ENCODE assay signal across 10 cellular contexts in genomic region chr10:48287417-48288391, GRCh38. TPM values are rescaled to one million over a fixed set of nuclear protein-coding genes. Genes with fewer than 3 reads are reported as not detected.
A peak's percentile ranks its signal among the peaks of the same experiment; 100 is the strongest.
DNase-seq lines count a peak whose midpoint lies in the region; ATAC-seq, FAIRE-seq and TF ChIP-seq lines count a peak whose summit lies in the region.
"Had no signal": no experiment of that assay in that cellular context is flagged by ENCODE, and none has a peak within 500 bp of the region (broad histone marks: within the 10 kb centered on the region; RNA-seq: fewer than 3 reads in every experiment).

No MANE protein-coding gene starts in this region.

- peaks cover 25% of the 10 kb centered on the region for H3K4me1 ChIP-seq in HepG2 (ENCODE audit: insufficient read depth, low read length)

- H3K36me3 Mint-ChIP-seq in naive thymus-derived CD8-positive, alpha-beta T cell: peaks cover 0 to 12% (median 0%) of the 10 kb centered on the region in 3 donors

- H3K27ac Mint-ChIP-seq in naive thymus-derived CD8-positive, alpha-beta T cell: peak overlapping the region in 1 of 10 donors; percentile 64

- H3K27ac ChIP-seq in HepG2 (ENCODE audit: extremely low read length, insufficient read depth, low read length): no peak overlapping the region
- H3K27ac ChIP-seq: KMS-11 had no signal

- no peaks in the 10 kb centered on the region for H3K9me3 ChIP-seq in HepG2 (ENCODE audit: low read length)

- no peak overlapping the region for H2AFZ ChIP-seq in HepG2 (ENCODE audit: low read length)

- H3K36me3 ChIP-seq in HepG2 (replicated peaks in 1 of 2; ENCODE audit: control insufficient read depth in 1 of 2, insufficient read depth in 2 of 2, low read length in 2 of 2): no peaks in the 10 kb centered on the region

- TF ChIP-seq CTCF in HepG2 (CRISPR knock-in tag; IDR thresholded peaks at IDR 0.05): no peak

- peak; percentile 25 for DNase-seq in DMS79 treated with DMSO at 0.1 percent for 48 hours (lab: John Stamatoyannopoulos, UW)
- peak; percentile 29 for DNase-seq in RPMI8226
- no peak for DNase-seq in HepG2 (ENCODE audit: low spot score)
- DNase-seq in OCI-M2 (lab: John Stamatoyannopoulos, UW; ENCODE audit: unreplicated experiment): no peak
- DNase-seq in activated CD4-positive, alpha-beta T cell treated with anti-CD3 and anti-CD28 coated beads, Interleukin-2, amount 50 U/mL, for 1 hour: no peak
- DNase-seq in NCI-H2107 (lab: John Stamatoyannopoulos, UW): no peak
- no peak for DNase-seq in naive thymus-derived CD8-positive, alpha-beta T cell
- DNase-seq: small intestine had no signal

- H3K4me3 Mint-ChIP-seq in naive thymus-derived CD8-positive, alpha-beta T cell: no peak overlapping the region

- POLR2A ChIA-PET in HepG2 (lab: Yijun Ruan, JAX): no interaction called here
- POLR2A ChIA-PET in naive thymus-derived CD8-positive, alpha-beta T cell (lab: Charles Lee): no interaction called here

- no peak for FAIRE-seq in HepG2 (lab: Jason Lieb, UNC)
- FAIRE-seq: small intestine had no signal

- CTCF ChIA-PET in HepG2 (lab: Yijun Ruan, JAX; ENCODE audit: low intra/inter-chr PET ratio, low total read pairs): interaction anchor here (2.3 kb wide), 1 partner anchor 72 kb away, joined by 9 read pairs; no protein-coding TSS in a partner anchor

- no peaks in the 10 kb centered on the region for H3K79me2 ChIP-seq in HepG2 (ENCODE audit: insufficient read depth, low read length)

- H3K27me3 ChIP-seq in HepG2 (ENCODE audit: control insufficient read depth in 1 of 2, insufficient read depth in 2 of 2, low read length in 2 of 2): 0 out of 5 replicates have a peak, but pooled peaks cover 0 to 5% of the 10 kb centered on the region in 2 experiments

- TF ChIP-seq POLR2A in HepG2 (IDR thresholded peaks at IDR 0.05; ENCODE audit: insufficient read depth in 1 of 2, low read depth in 2 of 2, low read length in 2 of 2): no peak

- H3K4me2 ChIP-seq in HepG2 (ENCODE audit: low read depth, low read length): no peak overlapping the region
- H3K4me2 ChIP-seq: KMS-11 had no signal

- H4K20me1 ChIP-seq in HepG2 (ENCODE audit: insufficient read depth, low read length): no peaks in the 10 kb centered on the region

- intact Hi-C loops in HepG2 (cut with micrococcal nuclease; ENCODE audit: unreplicated experiment): loop anchor here (2.0 kb wide), 1 partner anchor 73 kb away; no protein-coding TSS in a partner anchor

- H3K27me3 Mint-ChIP-seq in naive thymus-derived CD8-positive, alpha-beta T cell: peaks cover 10 to 28% (median 16%) of the 10 kb centered on the region in 5 donors

- peaks cover 0 to 9% (median 6%) of the 10 kb centered on the region in 4 donors for H3K4me1 Mint-ChIP-seq in naive thymus-derived CD8-positive, alpha-beta T cell

- peaks cover 0 to 23% (median 10%) of the 10 kb centered on the region in 9 donors for H3K9me3 Mint-ChIP-seq in naive thymus-derived CD8-positive, alpha-beta T cell

- H3K4me3 ChIP-seq in HepG2 (replicated peaks in 1 of 3; ENCODE audit: insufficient read depth in 1 of 3, low read depth in 2 of 3, low read length in 3 of 3): no peak overlapping the region

- H3K9ac ChIP-seq in HepG2 (ENCODE audit: insufficient read depth, low read depth, low read length): no peak overlapping the region
- H3K9ac ChIP-seq: KMS-11 had no signal

- WGBS in HepG2 (ENCODE audit: low lambda C conversion rate): 39% methylated on average over 10 of the region's 13 CpGs

- no peak for TF ChIP-seq RAD21 in HepG2 (CRISPR knock-in tag; IDR thresholded peaks at IDR 0.05)

- TF ChIP-seq EP300 in HepG2 (IDR thresholded peaks at IDR 0.05; ENCODE audit: low read depth in 2 of 2, low read length in 2 of 2) (no peak), HepG2 (CRISPR knock-in tag; IDR thresholded peaks at IDR 0.05; ENCODE audit: borderline replicate concordance) (no peak)

- ATAC-seq in HG02571 (IDR thresholded peaks at IDR 0.05; ENCODE audit: unreplicated experiment): peak; percentile 47
- peak; percentile 30; the same call in 2 of the 3 replicates for ATAC-seq in HepG2
- ATAC-seq in naive thymus-derived CD8-positive, alpha-beta T cell: no peak

- BruUV-seq in HepG2 (replicated peaks; lab: Mats Ljungman, UMichigan): no TSS peak

- in situ Hi-C loops in HepG2 (cut with HindIII; ENCODE audit: extremely low pct_ligation_motif_present, low pct_unique_long_range_greater_than_20kb): no loop called here

TF ChIP-seq in HepG2, 621 proteins besides CTCF, POLR2A, EP300 and RAD21:
- no peak for TF ChIP-seq TBL1XR1 (IDR thresholded peaks at IDR 0.05; ENCODE audit: borderline replicate concordance, low read length, partially characterized antibody)
- TF ChIP-seq NPAS2 (CRISPR knock-in tag; IDR thresholded peaks at IDR 0.05; ENCODE audit: borderline replicate concordance): no peak
- TF ChIP-seq PITX1 (CRISPR knock-in tag; IDR thresholded peaks at IDR 0.05): no peak
- TF ChIP-seq RBAK (CRISPR knock-in tag; IDR thresholded peaks at IDR 0.05): no peak
- TF ChIP-seq RFXANK (CRISPR knock-in tag; IDR thresholded peaks at IDR 0.05): no peak
- TF ChIP-seq CBX5 (CRISPR knock-in tag; IDR thresholded peaks at IDR 0.05; ENCODE audit: borderline replicate concordance): no peak
- TF ChIP-seq KDM5B (CRISPR knock-in tag; IDR thresholded peaks at IDR 0.05; ENCODE audit: borderline replicate concordance): no peak
- TF ChIP-seq ZC3H13 (CRISPR knock-in tag; IDR thresholded peaks at IDR 0.05): no peak

RNA-seq across cellular contexts. Expression of gene FRMPD2, which starts 13.2 kb away (rescaled TPM):
- total RNA-seq in HepG2 (2016; rRNA removed; fragmentation: Illumina TruSeq; extraction: Trizol): 0.76 and 1.3 TPM in 2 replicates
- not detected in 2 replicates for total RNA-seq in HepG2 (2016; cell fraction: cytosol; rRNA removed; fragmentation: Illumina TruSeq; extraction: Trizol; ENCODE audit: low read depth)
- 0.77 and 1.4 TPM in 2 replicates for total RNA-seq in HepG2 (2016; cell fraction: insoluble cytoplasmic fraction; rRNA removed; fragmentation: Illumina TruSeq; extraction: Trizol)
- 0.22 and 0.38 TPM in 2 replicates for total RNA-seq in HepG2 (2016; cell fraction: membrane; rRNA removed; fragmentation: Illumina TruSeq; extraction: Trizol)
- 2.2 and 3.2 TPM in 2 replicates for total RNA-seq in HepG2 (2016; cell fraction: nucleus; rRNA removed; fragmentation: Illumina TruSeq; extraction: Trizol)
- polyA plus RNA-seq in HepG2 (2011; rRNA removed): 0.27 and 0.45 TPM in 2 replicates
- 0.17 TPM in 2 replicates for polyA plus RNA-seq in HepG2 (2011; cell fraction: cytosol; rRNA removed)
- polyA plus RNA-seq in HepG2 (2011; cell fraction: nucleus; rRNA removed): 0.58 and 1.5 TPM in 2 replicates
- 0.16 and 0.21 TPM in 2 replicates for polyA plus RNA-seq in HepG2 (2012)
- polyA plus RNA-seq in HepG2 (2016; cell fraction: cytosol; fragmentation: Illumina TruSeq; extraction: Trizol; ENCODE audit: low read depth): not detected in 2 replicates
- polyA plus RNA-seq in HepG2 (2016; cell fraction: insoluble cytoplasmic fraction; fragmentation: Illumina TruSeq; extraction: Trizol; ENCODE audit: low read depth): 0.44 and 0.58 TPM in 2 replicates
- 0.09 and 0.22 TPM in 2 replicates for polyA plus RNA-seq in HepG2 (2016; cell fraction: membrane; fragmentation: Illumina TruSeq; extraction: Trizol; ENCODE audit: low read depth)
- 1.5 and 2.0 TPM in 2 replicates for polyA plus RNA-seq in HepG2 (2016; cell fraction: nucleus; fragmentation: Illumina TruSeq; extraction: Trizol; ENCODE audit: insufficient read depth, low read depth)
- 1.4 TPM in 1 of 2 replicates, not detected in the other for polyA minus RNA-seq in HepG2 (2011; rRNA and poly(A)+ RNA removed; ENCODE audit: low replicate concordance)
- 0.20 TPM in 1 of 2 replicates, not detected in the other for polyA minus RNA-seq in HepG2 (2011; cell fraction: cytosol; rRNA and poly(A)+ RNA removed)
- 2.0 and 2.2 TPM in 2 replicates for polyA minus RNA-seq in HepG2 (2011; cell fraction: nucleus; rRNA and poly(A)+ RNA removed)
- total RNA-seq in naive thymus-derived CD8-positive, alpha-beta T cell: not detected
- not detected for polyA plus RNA-seq in naive thymus-derived CD8-positive, alpha-beta T cell
- polyA plus RNA-seq: small intestine had no signal

RNA-seq across cellular contexts. Expression of gene MAPK8, which starts 18.8 kb away (rescaled TPM):
- total RNA-seq in HepG2 (2016; rRNA removed; fragmentation: Illumina TruSeq; extraction: Trizol): 47.3 and 64.5 TPM in 2 replicates
- total RNA-seq in HepG2 (2016; cell fraction: cytosol; rRNA removed; fragmentation: Illumina TruSeq; extraction: Trizol; ENCODE audit: low read depth): 38.1 and 43.3 TPM in 2 replicates
- total RNA-seq in HepG2 (2016; cell fraction: insoluble cytoplasmic fraction; rRNA removed; fragmentation: Illumina TruSeq; extraction: Trizol): 52.5 and 69.3 TPM in 2 replicates
- 40.8 and 50.0 TPM in 2 replicates for total RNA-seq in HepG2 (2016; cell fraction: membrane; rRNA removed; fragmentation: Illumina TruSeq; extraction: Trizol)
- 47.3 and 50.1 TPM in 2 replicates for total RNA-seq in HepG2 (2016; cell fraction: nucleus; rRNA removed; fragmentation: Illumina TruSeq; extraction: Trizol)
- 28.9 and 41.6 TPM in 2 replicates for polyA plus RNA-seq in HepG2 (2011; rRNA removed)
- polyA plus RNA-seq in HepG2 (2011; cell fraction: cytosol; rRNA removed): 20.5 and 25.1 TPM in 2 replicates
- polyA plus RNA-seq in HepG2 (2011; cell fraction: nucleus; rRNA removed): 23.9 and 28.6 TPM in 2 replicates
- polyA plus RNA-seq in HepG2 (2012): 27.8 and 29.2 TPM in 2 replicates
- polyA plus RNA-seq in HepG2 (2016; cell fraction: cytosol; fragmentation: Illumina TruSeq; extraction: Trizol; ENCODE audit: low read depth): 7.5 and 9.5 TPM in 2 replicates
- 48.2 and 48.3 TPM in 2 replicates for polyA plus RNA-seq in HepG2 (2016; cell fraction: insoluble cytoplasmic fraction; fragmentation: Illumina TruSeq; extraction: Trizol; ENCODE audit: low read depth)
- 18.9 and 25.1 TPM in 2 replicates for polyA plus RNA-seq in HepG2 (2016; cell fraction: membrane; fragmentation: Illumina TruSeq; extraction: Trizol; ENCODE audit: low read depth)
- polyA plus RNA-seq in HepG2 (2016; cell fraction: nucleus; fragmentation: Illumina TruSeq; extraction: Trizol; ENCODE audit: insufficient read depth, low read depth): 49.0 and 52.9 TPM in 2 replicates
- polyA minus RNA-seq in HepG2 (2011; rRNA and poly(A)+ RNA removed; ENCODE audit: low replicate concordance): 13.2 and 15.2 TPM in 2 replicates
- 20.2 and 27.6 TPM in 2 replicates for polyA minus RNA-seq in HepG2 (2011; cell fraction: cytosol; rRNA and poly(A)+ RNA removed)
- polyA minus RNA-seq in HepG2 (2011; cell fraction: nucleus; rRNA and poly(A)+ RNA removed): 79.8 and 93.3 TPM in 2 replicates
- total RNA-seq in naive thymus-derived CD8-positive, alpha-beta T cell: 10 to 100 TPM; 62.7 to 70.1 TPM
- 10 to 100 TPM; 20.2 to 30.6 (median 25.3) TPM for polyA plus RNA-seq in naive thymus-derived CD8-positive, alpha-beta T cell

Comparison
In these comparisons a context has a peak if more than half of its experiments do, and no peak if none do; other contexts are left out.
1. DNase-seq: peak in DMS79 treated with DMSO at 0.1 percent for 48 hours (single experiment) and RPMI8226 (single experiment); none in HepG2 (single experiment), OCI-M2 (single experiment), activated CD4-positive, alpha-beta T cell treated with anti-CD3 and anti-CD28 coated beads, Interleukin-2, amount 50 U/mL, for 1 hour (single experiment), NCI-H2107 (single experiment) and naive thymus-derived CD8-positive, alpha-beta T cell (0 of 10).
2. ATAC-seq: peak in HG02571 (single experiment) and HepG2 (single experiment); none in naive thymus-derived CD8-positive, alpha-beta T cell (0 of 2).